ENCODE assay signal across 20 cellular contexts in the genomic region with DNA sequence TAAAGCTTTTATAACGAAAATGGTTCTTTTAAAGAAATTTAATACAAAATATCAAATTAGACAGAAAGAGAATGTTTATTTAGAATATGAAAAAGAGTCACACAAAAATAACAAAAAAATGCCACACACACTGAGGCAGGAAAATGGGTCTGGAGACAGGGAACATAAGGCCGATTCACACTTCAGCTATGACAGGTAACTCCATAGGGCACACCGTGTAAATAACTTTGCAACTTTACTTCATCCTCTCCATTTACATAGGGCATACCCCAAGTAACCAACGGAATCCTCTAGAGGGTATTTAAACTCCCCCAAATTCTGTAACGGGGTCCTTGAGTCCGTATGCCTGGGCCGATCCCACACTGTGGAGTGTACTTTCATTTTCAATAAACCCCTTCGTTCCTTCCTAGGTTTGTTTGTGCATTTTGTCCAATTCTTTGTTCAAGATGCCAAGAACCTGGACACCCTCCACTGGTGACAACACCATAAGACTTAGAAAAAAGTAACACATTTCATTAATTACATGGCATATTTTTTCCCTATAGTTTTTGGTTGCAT. TPM values are rescaled to one million over a fixed set of nuclear protein-coding genes. Genes with fewer than 3 reads are reported as not detected.
"Had no signal": no experiment of that assay in that cellular context is flagged by ENCODE, and none has a peak within 500 bp of the region (broad histone marks: within the 10 kb centered on the region; RNA-seq: fewer than 3 reads in every experiment).

No MANE protein-coding gene starts in this region.

- H3K4me3 ChIP-seq: K562 had no signal

- DNase-seq: activated CD4-positive, alpha-beta T cell treated with anti-CD3 and anti-CD28 coated beads, Interleukin-2, amount 10 ng/mL, durations not matched to agents 7 days and 5 days; activated CD4-positive, CD25-positive, alpha-beta regulatory T cell; activated CD8-positive, alpha-beta memory T cell treated with anti-CD3 and anti-CD28 coated beads, Interleukin-2, amount 50 U/mL, for 4 hours; activated CD8-positive, alpha-beta T cell treated with anti-CD3 and anti-CD28 coated beads for 36 hours; activated gamma-delta T cell treated with Interleukin-2 at 50 U/mL for 16 hours; activated naive CD4-positive, alpha-beta T cell treated with anti-CD3 and anti-CD28 coated beads, Interleukin-2, amount 10 ng/mL, durations not matched to agents 7 days and 5 days; activated naive CD8-positive, alpha-beta T cell treated with anti-CD3 and anti-CD28 coated beads for 36 hours; activated T-cell treated with anti-CD3 and anti-CD28 coated beads, Interleukin-2, amount 50 U/mL, for 72 hours; anterior cingulate cortex; Karpas-422; NCI-H1048; NCI-H146; NCI-H187 treated with DMSO at 0.1 percent for 48 hours; NCI-H2081 treated with DMSO at 0.1 percent for 48 hours; NCI-H446; OCI-M1; SHP77 treated with DMSO at 0.1 percent for 48 hours; T-cell; T1000 had no signal

- ATAC-seq: activated CD8-positive, alpha-beta T cell treated with anti-CD3 and anti-CD28 coated beads for 36 hours; activated T-cell treated with anti-CD3 and anti-CD28 coated beads, Interleukin-2, amount 50 U/mL, for 72 hours; K562; T-cell had no signal

RNA-seq across cellular contexts. Expression of gene PTGS2, which starts 23.1 kb away (rescaled TPM):
- total RNA-seq: activated CD4-positive, alpha-beta T cell treated with anti-CD3 and anti-CD28 coated beads, Interleukin-2, amount 10 ng/mL, durations not matched to agents 7 days and 5 days; K562 had no signal
